In genomic region chr1:235077163-235077540, GRCh38 we compare ENCODE assay signal across 1 cellular context.
TF ChIP-seq lines count a peak whose summit lies in the region.

No MANE protein-coding gene starts in this region.

TF ChIP-seq in SK-N-SH, 30 proteins besides CTCF, POLR2A, EP300 and RAD21 (continued from another document):
- no peak for TF ChIP-seq REST (IDR thresholded peaks at IDR 0.05; ENCODE audit: low read depth, low read length)
